17 cellular contexts compared by ENCODE assay signal in genomic region chr1:244545511-244545910, GRCh38.
DNase-seq lines count a peak whose midpoint lies in the region; ATAC-seq and TF ChIP-seq lines count a peak whose summit lies in the region.
"Had no signal": no experiment of that assay in that cellular context is flagged by ENCODE, and none has a peak within 500 bp of the region (broad histone marks: within the 10 kb centered on the region; RNA-seq: fewer than 3 reads in every experiment).

No MANE protein-coding gene starts in this region.

- DNase-seq in EH (ENCODE audit: low read depth) = peak; percentile 20
- DNase-seq in OCI-M1 (lab: John Stamatoyannopoulos, UW) = peak; percentile 6
- peak; percentile 21 to 25 for DNase-seq in cardiac fibroblast (ENCODE audit: low read depth in 2 of 2)
- DNase-seq in foreskin melanocyte = peak; percentile 69
- no peak for DNase-seq in HK-2 (ENCODE audit: unreplicated experiment)
- DNase-seq in mucosa of gallbladder (ENCODE audit: low spot score) = no peak
- DNase-seq: CD8-positive, alpha-beta T cell; DMS79 treated with DMSO at 0.1 percent for 48 hours; MM.1S; NCI-H1092 treated with DMSO at 0.1 percent for 48 hours; NCI-H2081 treated with DMSO at 0.1 percent for 48 hours; NCI-H510A treated with DMSO at 0.1 percent for 48 hours; SHP77; SK-N-SH had no signal

- no peak for ATAC-seq in GM19467 (IDR thresholded peaks at IDR 0.05; ENCODE audit: unreplicated experiment)
- ATAC-seq in HG03442 (IDR thresholded peaks at IDR 0.05; ENCODE audit: unreplicated experiment) = no peak
- ATAC-seq: CD8-positive, alpha-beta T cell had no signal

- H3K4me3 ChIP-seq in cardiac fibroblast (replicated peaks in 1 of 2; ENCODE audit: low read depth in 2 of 2, low read length in 2 of 2) = no peak overlapping the region
- H3K4me3 ChIP-seq: BLaER1 had no signal

- no peak for TF ChIP-seq CTCF in cardiac fibroblast (IDR thresholded peaks at IDR 0.05; ENCODE audit: low read depth, low read length)

Comparison
In these comparisons a context has a peak if more than half of its experiments do, and no peak if none do; other contexts are left out.
1. DNase-seq: peak in EH (single experiment), OCI-M1 (single experiment), cardiac fibroblast (2 of 2) and foreskin melanocyte (single experiment); none in HK-2 (single experiment) and mucosa of gallbladder (single experiment).